23 cellular contexts compared by ENCODE assay signal in genomic region chr16:86401119-86401518, GRCh38.
A peak's percentile ranks its signal among the peaks of the same experiment; 100 is the strongest.
DNase-seq lines count a peak whose midpoint lies in the region; ATAC-seq, FAIRE-seq and TF ChIP-seq lines count a peak whose summit lies in the region.
"Had no signal": no experiment of that assay in that cellular context is flagged by ENCODE, and none has a peak within 500 bp of the region (broad histone marks: within the 10 kb centered on the region; RNA-seq: fewer than 3 reads in every experiment).

No MANE protein-coding gene starts in this region.

- no peaks in the 10 kb centered on the region for H3K79me2 ChIP-seq in H1 (ENCODE audit: control insufficient read depth in 1 of 2, insufficient read depth in 2 of 2, low read length in 2 of 2)
- H3K79me2 ChIP-seq in mesendoderm (ENCODE audit: control insufficient read depth, insufficient read depth, low read length), result no peaks in the 10 kb centered on the region

- BruUV-seq in IMR-90 (replicated peaks; lab: Mats Ljungman, UMichigan), result no TSS peak

- no peak overlapping the region for H3K27ac ChIP-seq in IMR-90 (ENCODE audit: insufficient read depth, low read length)
- no peak overlapping the region for H3K27ac ChIP-seq in H1 (ENCODE audit: low read depth, low read length)
- H3K27ac ChIP-seq in mesenchymal stem cell (ENCODE audit: low read length, poor library complexity, severe bottlenecking), result no peak overlapping the region
- no peak overlapping the region for H3K27ac ChIP-seq in mesendoderm (ENCODE audit: low read depth, low read length)
- H3K27ac ChIP-seq: BLaER1 treated with 17β-estradiol and CSF1 and Interleukin-3, amounts not matched to agents 10 nM and 100 nM; C4-2B had no signal

- peaks cover 32% of the 10 kb centered on the region for H3K9me1 ChIP-seq in IMR-90 (ENCODE audit: insufficient read depth, low read length)

- DNase-seq in IMR-90 (no peak), H1 (ENCODE audit: low read depth in 1 of 2, low spot score in 2 of 2) (no peak), mesenchymal stem cell (no peak), retina (peak; percentile 24), activated gamma-delta T cell treated with Interleukin-2 at 50 U/mL for 16 hours (no peak), HTR-8/SVneo (ENCODE audit: insufficient read length, low spot score) (no peak), mesendoderm (no peak)
- DNase-seq: 8988T; AML-193; Caco-2; Calu3; CD4-positive, alpha-beta T cell; CD8-positive, alpha-beta T cell; DMS79 treated with DMSO at 0.1 percent for 48 hours; GF-D8 had no signal

- no peak overlapping the region for H2AFZ ChIP-seq in IMR-90 (replicated peaks; ENCODE audit: low read length, poor library complexity)
- no peak overlapping the region for H2AFZ ChIP-seq in H1 (ENCODE audit: low read length)
- no peak overlapping the region for H2AFZ ChIP-seq in mesenchymal stem cell (ENCODE audit: low read depth, low read length)

- peak overlapping the region; percentile 77; the same call in 1 of the 2 replicates for H2AK5ac ChIP-seq in IMR-90 (ENCODE audit: low read depth, low read length)
- H2AK5ac ChIP-seq in H1 (ENCODE audit: low read depth, low read length), result 0 out of 2 replicates have a peak overlapping the region, but pooled peaks have one; percentile 40
- H2AK5ac ChIP-seq in mesenchymal stem cell (ENCODE audit: low read length, severe bottlenecking), result no peak overlapping the region
- no peak overlapping the region for H2AK5ac ChIP-seq in mesendoderm (ENCODE audit: low read length)

- ATAC-seq in IMR-90 (ENCODE audit: low read depth), result no peak
- no peak for ATAC-seq in HG02759 (IDR thresholded peaks at IDR 0.05; ENCODE audit: unreplicated experiment)
- ATAC-seq: CD8-positive, alpha-beta T cell had no signal

- peak overlapping the region; percentile 96 for H2BK120ac ChIP-seq in IMR-90 (ENCODE audit: low read depth, low read length)
- no peak overlapping the region for H2BK120ac ChIP-seq in H1 (replicated peaks; ENCODE audit: low read depth, low read length)
- peak overlapping the region; percentile 59 for H2BK120ac ChIP-seq in mesenchymal stem cell (ENCODE audit: low read depth, low read length)
- H2BK120ac ChIP-seq in mesendoderm (ENCODE audit: low read depth, low read length), result no peak overlapping the region

- H3K4ac ChIP-seq in IMR-90 (ENCODE audit: low read depth, low read length) (peak overlapping the region; percentile 57), H1 (replicated peaks; ENCODE audit: insufficient read length, low read depth, low read length) (no peak overlapping the region), mesenchymal stem cell (ENCODE audit: low read depth in 1 of 2, low read length in 2 of 2) (peak overlapping the region; percentile 39 to 49), mesendoderm (ENCODE audit: low read depth, low read length) (no peak overlapping the region)

- dilution Hi-C loops in IMR-90 (cut with HindIII; ENCODE audit: low sequenced_read_pairs, unreplicated experiment), result no loop called here

- TF ChIP-seq CTCF in IMR-90 (conservative IDR thresholded peaks at IDR 0.05; ENCODE audit: low read depth, low read length), result no peak
- TF ChIP-seq CTCF in H1 (IDR thresholded peaks at IDR 0.05; ENCODE audit: control extremely low read depth in 1 of 3, insufficient read depth in 1 of 3, low read depth in 1 of 3, low read length in 3 of 3), result no peak

- in situ Hi-C loops in IMR-90 (cut with MboI; ENCODE audit: low sequenced_read_pairs), result no loop called here

- H2BK12ac ChIP-seq in H1 (ENCODE audit: low read depth, low read length) (no peak overlapping the region), mesenchymal stem cell (ENCODE audit: low read length in 2 of 2) (peak overlapping the region; percentile 1 to 92)

- H3K9ac ChIP-seq in IMR-90 (ENCODE audit: low read depth, low read length) (no peak overlapping the region), H1 (replicated peaks in 1 of 4; ENCODE audit: extremely low read depth in 1 of 4, low read depth in 3 of 4, low read length in 3 of 4) (no peak overlapping the region), mesenchymal stem cell (ENCODE audit: low read length) (no peak overlapping the region), mesendoderm (ENCODE audit: low read length) (no peak overlapping the region)
- H3K9ac ChIP-seq: BLaER1 treated with 17β-estradiol and CSF1 and Interleukin-3, amounts not matched to agents 10 nM and 100 nM had no signal

- H3K9me3 ChIP-seq in IMR-90 (ENCODE audit: control insufficient read depth, insufficient read depth, low read length) (no peaks in the 10 kb centered on the region), H1 (ENCODE audit: insufficient read depth in 2 of 2, low read depth in 1 of 2, low read length in 1 of 2) (no peaks in the 10 kb centered on the region), mesenchymal stem cell (ENCODE audit: control insufficient read depth, low read length) (no peaks in the 10 kb centered on the region)
- H3K9me3 ChIP-seq: BLaER1 treated with 17β-estradiol and CSF1 and Interleukin-3, amounts not matched to agents 10 nM and 100 nM; Caco-2 had no signal

- H4K91ac ChIP-seq in IMR-90 (ENCODE audit: insufficient read depth, low read depth, low read length) (peak overlapping the region; percentile 61; the same call in 1 of the 2 replicates), H1 (replicated peaks; ENCODE audit: insufficient read length, low read length) (no peak overlapping the region), mesenchymal stem cell (ENCODE audit: low read length) (peak overlapping the region; percentile 93)

- 93% methylated on average over 2 of the region's 8 CpGs; no CpG with 5 or more reads in 1 of the 2 experiments for WGBS in IMR-90 (ENCODE audit: extremely low coverage in 2 of 2, insufficient read length in 1 of 2), 2 experiments
- 93% methylated on average over 8 of the region's 8 CpGs; no CpG with 5 or more reads in 1 of the 2 experiments for WGBS in H1 (ENCODE audit: extremely low coverage in 1 of 2, insufficient coverage in 1 of 2, insufficient read length in 1 of 2, insufficient replicate concordance in 2 of 2, low coverage in 1 of 2, low lambda C conversion rate in 2 of 2, missing lambda C conversion rate in 1 of 2), 2 experiments
- WGBS in mesenchymal stem cell, result 98% methylated on average over 8 of the region's 8 CpGs
- no CpG with 5 or more reads among the region's 8 CpGs for WGBS in mesendoderm (ENCODE audit: extremely low coverage, insufficient coverage, low lambda C conversion rate)

- CTCF ChIA-PET in IMR-90 (lab: Yijun Ruan, JAX) (no interaction called here), H1 (lab: Charles Lee; ENCODE audit: partially characterized antibody) (interaction anchor here (1.9 kb wide), 1 partner anchor 10 kb away, joined by 8 read pairs; no protein-coding TSS in a partner anchor)

- POLR2A ChIA-PET in IMR-90 (lab: Charles Lee; ENCODE audit: unreplicated experiment), result no interaction called here
- POLR2A ChIA-PET in H1 (lab: Charles Lee; ENCODE audit: partially characterized antibody), result interaction anchor here (1.6 kb wide), 1 partner anchor 19 kb away, joined by 5 read pairs; no protein-coding TSS in a partner anchor

- H2BK15ac ChIP-seq in IMR-90 (ENCODE audit: low read depth, low read length) (peak overlapping the region; percentile 74; the same call in 1 of the 3 replicates), H1 (ENCODE audit: low read length) (no peak overlapping the region), mesenchymal stem cell (ENCODE audit: low read depth, poor library complexity, severe bottlenecking) (no peak overlapping the region), mesendoderm (replicated peaks; ENCODE audit: low read depth) (no peak overlapping the region)

- intact Hi-C loops in IMR-90 (cut with micrococcal nuclease), result no loop called here

- H2AK9ac ChIP-seq in IMR-90 (replicated peaks; ENCODE audit: low read depth, low read length, poor library complexity), result no peak overlapping the region

- peak overlapping the region; percentile 78 for H2BK20ac ChIP-seq in IMR-90 (ENCODE audit: low read depth, low read length)
- H2BK20ac ChIP-seq in H1 (ENCODE audit: low read length), result no peak overlapping the region

- H4K5ac ChIP-seq in IMR-90 (ENCODE audit: low read depth, low read length) (no peak overlapping the region), H1 (ENCODE audit: insufficient read length, low read depth, low read length) (no peak overlapping the region), mesendoderm (ENCODE audit: low read length) (no peak overlapping the region)

- H3K23ac ChIP-seq in IMR-90 (ENCODE audit: low read depth, low read length) (no peak overlapping the region), H1 (ENCODE audit: insufficient read length) (no peak overlapping the region), mesenchymal stem cell (ENCODE audit: low read length in 2 of 2) (no peak overlapping the region), mesendoderm (ENCODE audit: low read length) (no peak overlapping the region)

- H4K8ac ChIP-seq in IMR-90 (ENCODE audit: low read depth in 2 of 2, low read length in 2 of 2) (0 out of 4 replicates have a peak overlapping the region, but pooled peaks of 1 of the 2 experiments have one; percentile 9), H1 (ENCODE audit: extremely low read depth, insufficient read depth, low read length) (no peak overlapping the region), mesenchymal stem cell (ENCODE audit: low read length) (no peak overlapping the region), mesendoderm (ENCODE audit: low read depth, low read length) (no peak overlapping the region)

- TF ChIP-seq RAD21 in IMR-90 (IDR thresholded peaks at IDR 0.05; ENCODE audit: low read length), result no peak
- no peak for TF ChIP-seq RAD21 in H1 (IDR thresholded peaks at IDR 0.05 in 1 of 2, conservative IDR thresholded peaks at IDR 0.05 in 1 of 2; ENCODE audit: low read depth in 2 of 2, low read length in 2 of 2)

- TF ChIP-seq EP300 in H1 (IDR thresholded peaks at IDR 0.05; ENCODE audit: borderline replicate concordance in 1 of 2, low read depth in 2 of 2, low read length in 2 of 2), result no peak

- H3K14ac ChIP-seq in IMR-90 (replicated peaks; ENCODE audit: low read depth, low read length), result 0 out of 2 replicates have a peak overlapping the region, but pooled peaks have one; percentile 40
- H3K14ac ChIP-seq in H1 (ENCODE audit: insufficient read length), result no peak overlapping the region
- no peak overlapping the region for H3K14ac ChIP-seq in mesenchymal stem cell (ENCODE audit: low read length in 2 of 2)

- no peaks in the 10 kb centered on the region for H3K36me3 ChIP-seq in IMR-90 (ENCODE audit: control insufficient read depth, insufficient read depth, low read length)
- no peaks in the 10 kb centered on the region for H3K36me3 ChIP-seq in H1 (ENCODE audit: control insufficient read depth in 2 of 4, insufficient read depth in 4 of 4, low read length in 3 of 4)
- no peaks in the 10 kb centered on the region for H3K36me3 ChIP-seq in mesenchymal stem cell (ENCODE audit: control insufficient read depth in 1 of 2, insufficient read depth in 2 of 2, low read depth in 1 of 2, low read length in 2 of 2)
- no peaks in the 10 kb centered on the region for H3K36me3 ChIP-seq in mesendoderm (ENCODE audit: control insufficient read depth, insufficient read depth, low read length)
- H3K36me3 ChIP-seq: BLaER1 treated with 17β-estradiol and CSF1 and Interleukin-3, amounts not matched to agents 10 nM and 100 nM had no signal

- H4K20me1 ChIP-seq in IMR-90 (ENCODE audit: insufficient read depth, low read length) (no peaks in the 10 kb centered on the region), H1 (replicated peaks in 1 of 2; ENCODE audit: control insufficient read depth in 1 of 2, insufficient read depth in 2 of 2, low read length in 2 of 2) (no peaks in the 10 kb centered on the region)
- H4K20me1 ChIP-seq: BLaER1 treated with 17β-estradiol and CSF1 and Interleukin-3, amounts not matched to agents 10 nM and 100 nM had no signal

- peaks cover 3 to 32% of the 10 kb centered on the region in 2 experiments; a peak in 2 of 4 replicates for H3K79me1 ChIP-seq in IMR-90 (ENCODE audit: low read depth in 1 of 2, low read length in 2 of 2)
- no peaks in the 10 kb centered on the region for H3K79me1 ChIP-seq in H1 (ENCODE audit: low read depth, low read length)
- H3K79me1 ChIP-seq in mesenchymal stem cell (replicated peaks; ENCODE audit: low read length, poor library complexity, severe bottlenecking), result no peaks in the 10 kb centered on the region
- H3K79me1 ChIP-seq in mesendoderm (ENCODE audit: low read length), result no peaks in the 10 kb centered on the region

- H3K4me1 ChIP-seq in IMR-90 (ENCODE audit: control insufficient read depth, insufficient read depth, low read length) (peaks cover 35% of the 10 kb centered on the region), H1 (replicated peaks in 1 of 4; ENCODE audit: control insufficient read depth in 3 of 4, insufficient read depth in 4 of 4, low read length in 3 of 4) (peaks cover 0 to 3% (median 0%) of the 10 kb centered on the region in 4 experiments; a peak in 1 of 7 replicates), mesenchymal stem cell (ENCODE audit: control insufficient read depth, insufficient read depth, low read depth, low read length) (no peaks in the 10 kb centered on the region), mesendoderm (ENCODE audit: control insufficient read depth, low read depth, low read length) (peaks cover 4% of the 10 kb centered on the region)
- H3K4me1 ChIP-seq: BLaER1 treated with 17β-estradiol and CSF1 and Interleukin-3, amounts not matched to agents 10 nM and 100 nM had no signal

- FAIRE-seq in H1 (lab: Jason Lieb, UNC) (no peak), HTR-8/SVneo (lab: Jason Lieb, UNC) (no peak)
- FAIRE-seq: A204.1, D721Med, G401.6, GM12891, GM18507 had no signal

- no peaks in the 10 kb centered on the region for H3K27me3 ChIP-seq in IMR-90 (ENCODE audit: control insufficient read depth, insufficient read depth, low read length)
- H3K27me3 ChIP-seq in H1 (replicated peaks in 1 of 4; ENCODE audit: control insufficient read depth in 3 of 4, extremely low read depth in 1 of 4, insufficient read depth in 3 of 4, low read length in 3 of 4), result no peaks in the 10 kb centered on the region
- peaks cover 0 to 55% of the 10 kb centered on the region in 2 experiments for H3K27me3 ChIP-seq in mesenchymal stem cell (ENCODE audit: control insufficient read depth in 1 of 2, insufficient read depth in 1 of 2, low read length in 2 of 2)
- H3K27me3 ChIP-seq in mesendoderm (ENCODE audit: insufficient read depth, low read length, poor library complexity), result no peaks in the 10 kb centered on the region
- H3K27me3 ChIP-seq: BLaER1 treated with 17β-estradiol and CSF1 and Interleukin-3, amounts not matched to agents 10 nM and 100 nM had no signal

- no peaks in the 10 kb centered on the region for H3K23me2 ChIP-seq in H1 (ENCODE audit: low read depth, low read length)

- H3K18ac ChIP-seq in IMR-90 (ENCODE audit: low read depth, low read length) (no peak overlapping the region), H1 (ENCODE audit: extremely low read depth, low read length) (no peak overlapping the region), mesenchymal stem cell (ENCODE audit: low read depth in 1 of 2, low read length in 2 of 2) (peak overlapping the region in 1 of 2 experiments; percentile 70), mesendoderm (ENCODE audit: low read length) (no peak overlapping the region)

- H3K4me2 ChIP-seq in IMR-90 (ENCODE audit: low read depth, low read length) (no peak overlapping the region), H1 (ENCODE audit: insufficient read depth in 1 of 2, low read depth in 2 of 2, low read length in 2 of 2) (no peak overlapping the region), mesenchymal stem cell (ENCODE audit: low read length, poor library complexity, severe bottlenecking) (no peak overlapping the region), mesendoderm (ENCODE audit: low read length) (no peak overlapping the region)
- H3K4me2 ChIP-seq: BLaER1 treated with 17β-estradiol and CSF1 and Interleukin-3, amounts not matched to agents 10 nM and 100 nM had no signal

- TF ChIP-seq POLR2A in IMR-90 (IDR thresholded peaks at IDR 0.05; ENCODE audit: low read depth, low read length) (no peak), H1 (IDR thresholded peaks at IDR 0.05; ENCODE audit: control extremely low read depth in 1 of 2, low read depth in 2 of 2, low read length in 2 of 2) (no peak)

- no peak overlapping the region for H3K4me3 ChIP-seq in IMR-90 (ENCODE audit: insufficient read depth, low read depth, low read length)
- H3K4me3 ChIP-seq in H1 (ENCODE audit: extremely low read depth in 1 of 4, insufficient read depth in 2 of 4, low read depth in 3 of 4, low read length in 4 of 4), result no peak overlapping the region
- no peak overlapping the region for H3K4me3 ChIP-seq in mesenchymal stem cell (ENCODE audit: insufficient read depth in 1 of 2, low read depth in 1 of 2, low read length in 2 of 2)
- H3K4me3 ChIP-seq in mesendoderm (ENCODE audit: low read length), result no peak overlapping the region
- H3K4me3 ChIP-seq: BLaER1 treated with 17β-estradiol and CSF1 and Interleukin-3, amounts not matched to agents 10 nM and 100 nM had no signal

- H3K56ac ChIP-seq in IMR-90 (ENCODE audit: extremely low read depth, insufficient read depth, low read length), result no peak overlapping the region
- no peak overlapping the region for H3K56ac ChIP-seq in H1 (replicated peaks; ENCODE audit: insufficient read length, low read depth, low read length)
- no peak overlapping the region for H3K56ac ChIP-seq in mesendoderm (ENCODE audit: low read length)

- H2BK5ac ChIP-seq in IMR-90 (ENCODE audit: low read depth, low read length, poor library complexity, severe bottlenecking) (no peak overlapping the region), H1 (ENCODE audit: low read depth, low read length) (no peak overlapping the region), mesenchymal stem cell (ENCODE audit: low read depth, low read length, poor library complexity, severe bottlenecking) (no peak overlapping the region), mesendoderm (ENCODE audit: low read length) (no peak overlapping the region)

Comparison
In these comparisons a context has a peak if more than half of its experiments do, and no peak if none do; other contexts are left out.
1. H2AK5ac ChIP-seq: peak in IMR-90 (single experiment) and H1 (single experiment); none in mesenchymal stem cell (single experiment) and mesendoderm (single experiment).
2. H2BK120ac ChIP-seq: peak in IMR-90 (single experiment) and mesenchymal stem cell (single experiment); none in H1 (single experiment) and mesendoderm (single experiment).
3. H3K4ac ChIP-seq: peak in IMR-90 (single experiment) and mesenchymal stem cell (2 of 2); none in H1 (single experiment) and mesendoderm (single experiment).